In the genomic region with DNA sequence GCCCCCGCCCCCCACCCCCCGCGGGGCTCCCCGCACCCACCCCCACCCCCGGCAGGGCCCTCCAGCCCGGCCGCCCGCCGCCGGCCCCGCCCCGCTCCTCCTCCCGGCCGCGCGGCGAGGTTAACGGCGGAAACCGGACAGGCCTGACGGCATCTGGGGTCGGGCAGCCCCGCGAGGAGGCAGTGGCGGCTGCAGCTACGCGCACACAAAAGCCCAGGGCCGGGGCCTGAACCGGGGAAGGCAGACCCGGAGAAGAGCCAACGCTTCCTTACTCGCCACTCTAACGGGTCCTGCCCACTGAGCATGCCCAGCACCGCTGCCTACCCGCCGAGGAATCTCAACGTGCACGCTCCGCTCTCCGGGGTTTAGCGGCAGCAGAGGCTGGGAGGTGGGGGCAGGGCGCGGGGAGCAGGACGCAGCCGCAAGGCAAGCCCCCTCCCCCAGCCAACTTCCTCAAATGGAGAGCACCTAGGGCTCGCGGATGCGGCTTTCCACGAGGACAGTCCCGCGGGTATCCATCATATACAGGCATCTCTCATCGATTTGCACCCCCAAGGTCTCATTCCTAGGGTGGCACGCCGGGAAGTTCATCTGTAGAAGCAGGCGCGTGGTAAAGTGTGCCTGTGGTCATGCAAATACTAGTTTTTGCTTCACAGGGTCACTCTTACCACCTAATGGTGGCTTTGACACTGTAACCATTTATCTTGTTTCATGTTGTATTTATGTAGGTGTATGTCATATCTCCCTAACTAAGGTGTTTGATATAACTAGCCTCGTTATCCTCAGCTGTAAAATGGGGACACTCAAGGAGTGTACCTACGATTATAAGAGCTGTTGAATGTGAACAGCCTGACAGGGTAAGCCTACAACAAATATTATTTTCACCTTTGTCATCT, we compare ENCODE assay signal across 8 cellular contexts. TPM values are rescaled to one million over a fixed set of nuclear protein-coding genes. Genes with fewer than 3 reads are reported as not detected.
DNase-seq lines count a peak whose midpoint lies in the region; ATAC-seq and TF ChIP-seq lines count a peak whose summit lies in the region.

MEMO1 (minus strand) TSS at position 339 of the 896 bp plus-strand sequence. CDS start 761 bp downstream, outside the sequence.

- H3K9me3 Mint-ChIP-seq in Caco-2 (ENCODE audit: unreplicated experiment): no peaks in the 10 kb centered on the region

- peak within 1 kb of the TSS; percentile 84 for H3K27ac ChIP-seq in effector memory CD4-positive, alpha-beta T cell (ENCODE audit: insufficient read depth, low read length, poor library complexity, severe bottlenecking)

- CTCF ChIA-PET in Caco-2 (lab: Charles Lee): no interaction called here
- CTCF ChIA-PET in activated CD8-positive, alpha-beta memory T cell treated with anti-CD3 and anti-CD28 coated beads for 36 hours (lab: Charles Lee): interaction anchor here (1.1 to 1.7 kb wide), 2 partner anchors 53 to 155 kb away, joined by 3 read pairs; partner anchors contain the start of genes SLC30A6 and SPAST

- no peaks in the 10 kb centered on the region for H3K36me3 ChIP-seq in Caco-2 (ENCODE audit: control insufficient read depth, insufficient read depth, low read length)
- no peaks in the 10 kb centered on the region for H3K36me3 ChIP-seq in effector memory CD4-positive, alpha-beta T cell (ENCODE audit: control insufficient read depth, insufficient read depth, low read length)

- no peak for TF ChIP-seq CTCF in Caco-2 (IDR thresholded peaks at IDR 0.05; ENCODE audit: insufficient read depth in 1 of 2, low read depth in 1 of 2, low read length in 1 of 2, severe bottlenecking in 1 of 2, unreplicated experiment in 1 of 2)

- intact Hi-C loops in Caco-2 (cut with micrococcal nuclease; ENCODE audit: unreplicated experiment): loop anchor here (1.0 to 2.0 kb wide), 2 partner anchors 28 to 52 kb away; partner anchors contain the start of genes DPY30 and SPAST

- peaks cover 30% of the 10 kb centered on the region for H3K4me1 ChIP-seq in Caco-2
- peaks cover 6% of the 10 kb centered on the region for H3K4me1 ChIP-seq in effector memory CD4-positive, alpha-beta T cell (ENCODE audit: control insufficient read depth, insufficient read depth, low read length, poor library complexity, severe bottlenecking)

- H3K9me3 ChIP-seq in Caco-2: no peaks in the 10 kb centered on the region
- no peaks in the 10 kb centered on the region for H3K9me3 ChIP-seq in effector memory CD4-positive, alpha-beta T cell (ENCODE audit: control insufficient read depth, low read length)

- POLR2A ChIA-PET in Caco-2 (lab: Charles Lee): interaction anchor here (1.6 kb wide), 1 partner anchor 29 kb away, joined by 8 read pairs; the partner anchor contains the start of gene DPY30
- POLR2A ChIA-PET in activated CD8-positive, alpha-beta memory T cell treated with anti-CD3 and anti-CD28 coated beads for 36 hours (lab: Charles Lee): interaction anchor here (1.4 to 1.6 kb wide), 2 partner anchors 29 to 78 kb away, joined by 3 to 6 read pairs; partner anchors contain the start of gene DPY30

- peaks cover 25% of the 10 kb centered on the region for H3K36me3 Mint-ChIP-seq in Caco-2 (ENCODE audit: insufficient read depth, unreplicated experiment)

- H3K4me3 Mint-ChIP-seq in Caco-2 (ENCODE audit: unreplicated experiment): peak within 1 kb of the TSS; percentile 91

- H3K27me3 Mint-ChIP-seq in Caco-2 (ENCODE audit: insufficient read depth, unreplicated experiment): no peaks in the 10 kb centered on the region

- DNase-seq in Caco-2: peak; percentile 95 to 96
- DNase-seq in HT1080 (ENCODE audit: low read depth): peak; percentile 95
- peak; percentile 94 to 95 for DNase-seq in NOMO-1 (lab: John Stamatoyannopoulos, UW; ENCODE audit: unreplicated experiment in 2 of 2)
- peak; percentile 72 to 82 (median 80) for DNase-seq in effector memory CD4-positive, alpha-beta T cell
- DNase-seq in medulla oblongata (ENCODE audit: extremely low spot score): peak; percentile 91
- DNase-seq in stimulated activated CD4-positive, alpha-beta T cell treated with anti-CD3 and anti-CD28 coated beads, TNF-alpha, amount 100 ng/mL, for 48 hours (ENCODE audit: low read depth in 3 of 3): peak; percentile 84 to 94 (median 91)

- peak within 1 kb of the TSS; percentile 95 for H3K4me3 ChIP-seq in Caco-2 (ENCODE audit: low read depth, low read length)
- H3K4me3 ChIP-seq in effector memory CD4-positive, alpha-beta T cell (ENCODE audit: insufficient read depth, low read depth, low read length, poor library complexity, severe bottlenecking): peak within 1 kb of the TSS; percentile 80

- peak within 1 kb of the TSS; percentile 86 for H3K27ac Mint-ChIP-seq in Caco-2 (ENCODE audit: unreplicated experiment)

- ATAC-seq in GM21367 (IDR thresholded peaks at IDR 0.05; ENCODE audit: unreplicated experiment): peak; percentile 60

- BruUV-seq in Caco-2 (replicated peaks; lab: Mats Ljungman, UMichigan): TSS peak; percentile 93

- H3K27me3 ChIP-seq in Caco-2 (replicated peaks; ENCODE audit: control insufficient read depth, insufficient read depth, low read length): no peaks in the 10 kb centered on the region
- no peaks in the 10 kb centered on the region for H3K27me3 ChIP-seq in effector memory CD4-positive, alpha-beta T cell (replicated peaks; ENCODE audit: control insufficient read depth, insufficient read depth, low read length, poor library complexity, severe bottlenecking)

- peaks cover 23% of the 10 kb centered on the region for H3K4me1 Mint-ChIP-seq in Caco-2 (ENCODE audit: low read depth, unreplicated experiment)

RNA-seq across cellular contexts. Expression of gene MEMO1, which starts in this region (rescaled TPM):
- total RNA-seq in Caco-2 (2022): 75.9 and 79.0 TPM in 2 replicates
- 48.9 and 64.5 TPM in 2 replicates for total RNA-seq in HT1080 (2014; rRNA removed; shearing (Covaris generic))
- polyA plus RNA-seq in HT1080 (2015; cell fraction: cytosol; rRNA removed): 65.9 and 68.1 TPM in 2 replicates
- polyA plus RNA-seq in HT1080 (2015; cell fraction: nucleus; rRNA removed): 41.6 and 57.0 TPM in 2 replicates
- total RNA-seq in activated CD8-positive, alpha-beta memory T cell treated with anti-CD3 and anti-CD28 coated beads for 36 hours: 10 to 100 TPM; 70.3 to 73.1 TPM

Comparison
In these comparisons a context has a peak if more than half of its experiments do, and no peak if none do; other contexts are left out.
1. Peak in every context shown above with its lines: DNase-seq, ATAC-seq, H3K4me3 ChIP-seq and H3K27ac ChIP-seq.